In the genomic region with DNA sequence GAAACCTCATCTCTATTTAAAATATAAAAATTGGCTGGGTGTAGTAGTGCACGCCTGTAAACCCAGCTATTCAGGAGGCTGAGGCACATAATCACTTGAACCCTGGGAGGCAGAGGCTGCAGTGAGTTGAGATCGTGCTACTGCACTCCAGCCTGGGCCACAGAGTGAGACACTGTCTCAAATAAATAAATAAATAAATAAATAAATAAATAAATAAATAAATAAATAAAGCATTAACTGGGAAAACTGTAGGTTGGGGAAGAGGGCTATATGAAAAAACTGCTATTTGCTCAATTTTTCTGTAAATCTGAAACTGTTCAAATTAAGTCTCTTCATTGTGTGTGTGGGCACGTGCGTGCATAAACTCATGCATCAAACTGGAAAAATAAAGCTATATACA, we compare ENCODE assay signal across 39 cellular contexts.
"Had no signal": no experiment of that assay in that cellular context is flagged by ENCODE, and none has a peak within 500 bp of the region (broad histone marks: within the 10 kb centered on the region; RNA-seq: fewer than 3 reads in every experiment).

No MANE protein-coding gene starts in this region.

- DNase-seq: activated effector memory CD4-positive, alpha-beta T cell treated with anti-CD3 and anti-CD28 coated beads, Interleukin-2, amount 50 U/mL, for 16 hours; activated effector memory CD4-positive, alpha-beta T cell treated with Interleukin-2 at 50 U/mL for 16 hours; activated gamma-delta T cell; activated gamma-delta T cell treated with Interleukin-2 at 50 U/mL for 16 hours; activated naive CD4-positive, alpha-beta T cell; activated naive CD4-positive, alpha-beta T cell treated with anti-CD3 and anti-CD28 coated beads for 36 hours; activated naive CD4-positive, alpha-beta T cell treated with anti-CD3 and anti-CD28 coated beads, Interleukin-2, amount 10 ng/mL, durations not matched to agents 7 days and 5 days; activated naive CD4-positive, alpha-beta T cell treated with anti-CD3 and anti-CD28 coated beads, Interleukin-2, amount 50 U/mL, for 16 hours; activated naive CD4-positive, alpha-beta T cell treated with Interleukin-2 at 50 U/mL for 16 hours; activated naive CD8-positive, alpha-beta T cell treated with anti-CD3 and anti-CD28 coated beads for 36 hours; activated naive CD8-positive, alpha-beta T cell treated with anti-CD3 and anti-CD28 coated beads, Interleukin-2, amount 10 ng/mL, durations not matched to agents 7 days and 5 days; activated naive CD8-positive, alpha-beta T cell treated with anti-CD3 and anti-CD28 coated beads, Interleukin-2, amount 50 U/mL, for 24 hours; activated T-cell treated with anti-CD3 and anti-CD28 coated beads, Interleukin-2, amount 50 U/mL, for 24 hours; activated T-cell treated with anti-CD3 and anti-CD28 coated beads, Interleukin-2, amount 50 U/mL, for 4 hours; activated T-cell treated with anti-CD3 and anti-CD28 coated beads, Interleukin-2, amount 50 U/mL, for 48 hours; activated T-cell treated with anti-CD3 and anti-CD28 coated beads, Interleukin-2, amount 50 U/mL, for 72 hours; adrenal gland; amniotic stem cell; amygdala; anterior cingulate cortex; aorta; body of pancreas; brain microvascular endothelial cell; caudate nucleus; central memory CD4-positive, alpha-beta T cell; cerebellar nuclear complex had no signal

- H3K9me3 Mint-ChIP-seq: activated naive CD4-positive, alpha-beta T cell treated with anti-CD3 and anti-CD28 coated beads, Interleukin-2, amount 50 U/mL, for 24 hours; activated T-helper 17 cell treated with anti-CD3 and anti-CD28 coated beads, Interleukin-2, amount 50 U/mL, for 72 hours had no signal

- H3K4me1 Mint-ChIP-seq: activated naive CD4-positive, alpha-beta T cell treated with anti-CD3 and anti-CD28 coated beads, Interleukin-2, amount 10 ng/mL, durations not matched to agents 7 days and 5 days; activated naive CD4-positive, alpha-beta T cell treated with anti-CD3 and anti-CD28 coated beads, Interleukin-2, amount 50 U/mL, for 24 hours; activated naive CD8-positive, alpha-beta T cell treated with anti-CD3 and anti-CD28 coated beads for 36 hours; activated naive CD8-positive, alpha-beta T cell treated with anti-CD3 and anti-CD28 coated beads, Interleukin-2, amount 10 ng/mL, durations not matched to agents 7 days and 5 days; activated naive CD8-positive, alpha-beta T cell treated with anti-CD3 and anti-CD28 coated beads, Interleukin-2, amount 50 U/mL, for 24 hours; activated T-helper 17 cell treated with anti-CD3 and anti-CD28 coated beads, Interleukin-2, amount 50 U/mL, for 72 hours had no signal

- H3K4me3 Mint-ChIP-seq: activated naive CD4-positive, alpha-beta T cell treated with anti-CD3 and anti-CD28 coated beads for 36 hours; activated naive CD4-positive, alpha-beta T cell treated with anti-CD3 and anti-CD28 coated beads, Interleukin-2, amount 10 ng/mL, durations not matched to agents 7 days and 5 days; activated naive CD4-positive, alpha-beta T cell treated with anti-CD3 and anti-CD28 coated beads, Interleukin-2, amount 50 U/mL, for 24 hours; activated naive CD8-positive, alpha-beta T cell; activated naive CD8-positive, alpha-beta T cell treated with anti-CD3 and anti-CD28 coated beads for 36 hours; activated naive CD8-positive, alpha-beta T cell treated with anti-CD3 and anti-CD28 coated beads, Interleukin-2, amount 10 ng/mL, durations not matched to agents 7 days and 5 days; activated naive CD8-positive, alpha-beta T cell treated with anti-CD3 and anti-CD28 coated beads, Interleukin-2, amount 50 U/mL, for 24 hours; activated T-cell treated with anti-CD3 and anti-CD28 coated beads, Interleukin-2, amount 50 U/mL, for 24 hours; activated T-cell treated with anti-CD3 and anti-CD28 coated beads, Interleukin-2, amount 50 U/mL, for 4 hours; activated T-cell treated with anti-CD3 and anti-CD28 coated beads, Interleukin-2, amount 50 U/mL, for 72 hours; activated T-helper 1 cell treated with anti-CD3 and anti-CD28 coated beads, Interleukin-12 subunit alpha, Interleukin-12 subunit beta, Interleukin-2, Interleukin-4 antibody, amounts not matched to agents 30 ng/mL and 10 ng/mL and 1 ng/mL, durations not matched to agents 14 hours and 24 hours and 36 hours; activated T-helper 17 cell treated with anti-CD3 and anti-CD28 coated beads, Interleukin-2, amount 50 U/mL, for 72 hours; brain; central memory CD8-positive, alpha-beta T cell had no signal

- FAIRE-seq: astrocyte, bronchial epithelial cell had no signal

- H3K27ac ChIP-seq: adrenal gland, ascending aorta, body of pancreas, brain microvascular endothelial cell, breast epithelium, cardiac muscle cell had no signal

- H3K27me3 Mint-ChIP-seq: activated naive CD4-positive, alpha-beta T cell treated with anti-CD3 and anti-CD28 coated beads, Interleukin-2, amount 10 ng/mL, durations not matched to agents 7 days and 5 days; activated naive CD4-positive, alpha-beta T cell treated with anti-CD3 and anti-CD28 coated beads, Interleukin-2, amount 50 U/mL, for 24 hours; activated naive CD8-positive, alpha-beta T cell; activated naive CD8-positive, alpha-beta T cell treated with anti-CD3 and anti-CD28 coated beads for 36 hours; activated naive CD8-positive, alpha-beta T cell treated with anti-CD3 and anti-CD28 coated beads, Interleukin-2, amount 10 ng/mL, durations not matched to agents 7 days and 5 days; activated naive CD8-positive, alpha-beta T cell treated with anti-CD3 and anti-CD28 coated beads, Interleukin-2, amount 50 U/mL, for 24 hours; activated T-cell treated with anti-CD3 and anti-CD28 coated beads, Interleukin-2, amount 50 U/mL, for 24 hours; activated T-helper 17 cell treated with anti-CD3 and anti-CD28 coated beads, Interleukin-2, amount 50 U/mL, for 72 hours; brain; central memory CD8-positive, alpha-beta T cell had no signal

- H3K4me3 ChIP-seq: adrenal gland, ascending aorta, body of pancreas, breast epithelium, cardiac muscle cell had no signal

- H3K4me1 ChIP-seq: adrenal gland, ascending aorta, body of pancreas, breast epithelium had no signal

- ATAC-seq: activated naive CD4-positive, alpha-beta T cell treated with anti-CD3 and anti-CD28 coated beads, Interleukin-2, amount 50 U/mL, for 72 hours; activated naive CD8-positive, alpha-beta T cell treated with anti-CD3 and anti-CD28 coated beads, Interleukin-2, amount 50 U/mL, for 24 hours; activated T-cell treated with anti-CD3 and anti-CD28 coated beads, Interleukin-2, amount 50 U/mL, for 4 hours; activated T-cell treated with anti-CD3 and anti-CD28 coated beads, Interleukin-2, amount 50 U/mL, for 72 hours; activated T-helper 17 cell treated with anti-CD3 and anti-CD28 coated beads, Interleukin-2, amount 50 U/mL, for 72 hours; body of pancreas had no signal

- H3K27ac Mint-ChIP-seq: activated naive CD4-positive, alpha-beta T cell treated with anti-CD3 and anti-CD28 coated beads for 36 hours; activated naive CD4-positive, alpha-beta T cell treated with anti-CD3 and anti-CD28 coated beads, Interleukin-2, amount 10 ng/mL, durations not matched to agents 7 days and 5 days; activated naive CD4-positive, alpha-beta T cell treated with anti-CD3 and anti-CD28 coated beads, Interleukin-2, amount 50 U/mL, for 24 hours; activated naive CD4-positive, alpha-beta T cell treated with anti-CD3 and anti-CD28 coated beads, Interleukin-2, amount 50 U/mL, for 72 hours; activated naive CD8-positive, alpha-beta T cell; activated naive CD8-positive, alpha-beta T cell treated with anti-CD3 and anti-CD28 coated beads for 36 hours; activated naive CD8-positive, alpha-beta T cell treated with anti-CD3 and anti-CD28 coated beads, Interleukin-2, amount 10 ng/mL, durations not matched to agents 7 days and 5 days; activated naive CD8-positive, alpha-beta T cell treated with anti-CD3 and anti-CD28 coated beads, Interleukin-2, amount 50 U/mL, for 24 hours; activated T-cell treated with anti-CD3 and anti-CD28 coated beads, Interleukin-2, amount 50 U/mL, for 24 hours; activated T-cell treated with anti-CD3 and anti-CD28 coated beads, Interleukin-2, amount 50 U/mL, for 72 hours; activated T-helper 1 cell treated with anti-CD3 and anti-CD28 coated beads, Interleukin-12 subunit alpha, Interleukin-12 subunit beta, Interleukin-2, Interleukin-4 antibody, amounts not matched to agents 30 ng/mL and 10 ng/mL and 1 ng/mL, durations not matched to agents 14 hours and 24 hours and 36 hours; activated T-helper 17 cell treated with anti-CD3 and anti-CD28 coated beads, Interleukin-2, amount 50 U/mL, for 72 hours; activated T-helper 2 cell treated with anti-CD3 and anti-CD28 coated beads, Interferon-gamma antibody, Interleukin-2, Interleukin-4, amounts not matched to agents 10 μg/mL and 5 μg/mL and 100 μg/mL, durations not matched to agents 14 hours and 24 hours and 36 hours; brain had no signal

- H3K36me3 ChIP-seq: breast epithelium had no signal

- H3K9me3 ChIP-seq: ascending aorta, body of pancreas, breast epithelium had no signal
